Comparison of ENCODE assay signal across 15 cellular contexts in genomic region chr2:230669386-230669935, GRCh38. TPM values are rescaled to one million over a fixed set of nuclear protein-coding genes. Genes with fewer than 3 reads are reported as not detected.
DNase-seq lines count a peak whose midpoint lies in the region; ATAC-seq and TF ChIP-seq lines count a peak whose summit lies in the region.
"Had no signal": no experiment of that assay in that cellular context is flagged by ENCODE, and none has a peak within 500 bp of the region (broad histone marks: within the 10 kb centered on the region; RNA-seq: fewer than 3 reads in every experiment).

No MANE protein-coding gene starts in this region.

- no peak for DNase-seq in activated T-cell treated with anti-CD3 and anti-CD28 coated beads, Interleukin-2, amount 50 U/mL, for 72 hours
- no peak for DNase-seq in activated T-cell treated with anti-CD3 and anti-CD28 coated beads, Interleukin-2, amount 50 U/mL, for 4 hours
- DNase-seq in uterus, result no peak
- no peak for DNase-seq in GOT3 (lab: John Stamatoyannopoulos, UW)
- no peak for DNase-seq in central memory CD4-positive, alpha-beta T cell
- DNase-seq: DMS79 treated with DMSO at 0.1 percent for 48 hours, esophagus squamous epithelium, NCI-H1436, NCI-H510A, tibial artery had no signal

- peaks cover 72% of the 10 kb centered on the region for H3K4me1 ChIP-seq in OCI-LY3 (ENCODE audit: low read length)
- no peaks in the 10 kb centered on the region for H3K4me1 ChIP-seq in uterus
- H3K4me1 ChIP-seq: tibial artery had no signal

- H4K20me1 ChIP-seq in OCI-LY3 (ENCODE audit: insufficient read depth, low read length), result no peaks in the 10 kb centered on the region

- peak overlapping the region; percentile 94 for H3K9ac ChIP-seq in OCI-LY3 (ENCODE audit: low read length)

- ATAC-seq in activated T-cell treated with anti-CD3 and anti-CD28 coated beads, Interleukin-2, amount 50 U/mL, for 72 hours (replicated peaks in 1 of 2), result no peak
- ATAC-seq in activated T-cell treated with anti-CD3 and anti-CD28 coated beads, Interleukin-2, amount 50 U/mL, for 4 hours, result no peak
- no peak for ATAC-seq in stimulated activated memory B cell treated with anti-CD40 and anti-IgM and Interleukin-4, amounts not matched to agents 10 μg/mL and 1 μg/mL and 100 μg/mL, for 72 hours

- TF ChIP-seq CTCF in OCI-LY3 (IDR thresholded peaks at IDR 0.05; ENCODE audit: low read depth, low read length) (no peak), uterus (IDR thresholded peaks at IDR 0.05) (no peak)

- H3K4me3 Mint-ChIP-seq in activated T-cell treated with anti-CD3 and anti-CD28 coated beads, Interleukin-2, amount 50 U/mL, for 72 hours, result peak overlapping the region in 1 of 2 donors; percentile 74
- H3K4me3 Mint-ChIP-seq in activated T-cell treated with anti-CD3 and anti-CD28 coated beads, Interleukin-2, amount 50 U/mL, for 4 hours, result no peak overlapping the region
- no peak overlapping the region for H3K4me3 Mint-ChIP-seq in dendritic cell treated with granulocyte-macrophage colony-stimulating factor and Interleukin-4, amounts not matched to agents 40 ng/mL and 50 ng/mL, for 4 days
- H3K4me3 Mint-ChIP-seq in stimulated activated memory B cell treated with anti-CD40 and anti-IgM and Interleukin-4, amounts not matched to agents 10 μg/mL and 1 μg/mL and 100 μg/mL, for 72 hours, result no peak overlapping the region
- H3K4me3 Mint-ChIP-seq: memory B cell had no signal

- intact Hi-C loops in dendritic cell treated with granulocyte-macrophage colony-stimulating factor and Interleukin-4, amounts not matched to agents 40 ng/mL and 50 ng/mL, for 4 days (cut with micrococcal nuclease), result loop anchor here (2.0 kb wide), 1 partner anchor 43 kb away; the partner anchor contains the start of gene CAB39
- intact Hi-C loops in uterus (cut with DNase I; ENCODE audit: low total_unique reads), result no loop called here

- no peak overlapping the region for H2AFZ ChIP-seq in OCI-LY3 (ENCODE audit: low read depth, low read length)

- no peaks in the 10 kb centered on the region for H3K9me3 ChIP-seq in OCI-LY3 (ENCODE audit: insufficient read depth, low read length)
- H3K9me3 ChIP-seq in uterus, result no peaks in the 10 kb centered on the region
- H3K9me3 ChIP-seq: esophagus squamous epithelium, tibial artery had no signal

- no peaks in the 10 kb centered on the region for H3K36me3 Mint-ChIP-seq in activated T-cell treated with anti-CD3 and anti-CD28 coated beads, Interleukin-2, amount 50 U/mL, for 72 hours (ENCODE audit: insufficient read depth in 2 of 2)
- H3K36me3 Mint-ChIP-seq in activated T-cell treated with anti-CD3 and anti-CD28 coated beads, Interleukin-2, amount 50 U/mL, for 4 hours (ENCODE audit: insufficient read depth), result no peaks in the 10 kb centered on the region
- H3K36me3 Mint-ChIP-seq in dendritic cell treated with granulocyte-macrophage colony-stimulating factor and Interleukin-4, amounts not matched to agents 40 ng/mL and 50 ng/mL, for 4 days (ENCODE audit: low read depth), result no peaks in the 10 kb centered on the region
- no peaks in the 10 kb centered on the region for H3K36me3 Mint-ChIP-seq in stimulated activated memory B cell treated with anti-CD40 and anti-IgM and Interleukin-4, amounts not matched to agents 10 μg/mL and 1 μg/mL and 100 μg/mL, for 72 hours
- H3K36me3 Mint-ChIP-seq: memory B cell had no signal

- TF ChIP-seq POLR2A in uterus (IDR thresholded peaks at IDR 0.05), result no peak

- H3K27ac ChIP-seq in OCI-LY3 (ENCODE audit: low read length), result peak overlapping the region; percentile 100
- no peak overlapping the region for H3K27ac ChIP-seq in uterus
- H3K27ac ChIP-seq: tibial artery had no signal

- H3K4me2 ChIP-seq in OCI-LY3 (ENCODE audit: low read length), result peak overlapping the region; percentile 50

- no peaks in the 10 kb centered on the region for H3K27me3 Mint-ChIP-seq in activated T-cell treated with anti-CD3 and anti-CD28 coated beads, Interleukin-2, amount 50 U/mL, for 72 hours (ENCODE audit: low read depth)
- H3K27me3 Mint-ChIP-seq in activated T-cell treated with anti-CD3 and anti-CD28 coated beads, Interleukin-2, amount 50 U/mL, for 4 hours (ENCODE audit: low read depth), result no peaks in the 10 kb centered on the region
- no peaks in the 10 kb centered on the region for H3K27me3 Mint-ChIP-seq in dendritic cell treated with granulocyte-macrophage colony-stimulating factor and Interleukin-4, amounts not matched to agents 40 ng/mL and 50 ng/mL, for 4 days
- H3K27me3 Mint-ChIP-seq in stimulated activated memory B cell treated with anti-CD40 and anti-IgM and Interleukin-4, amounts not matched to agents 10 μg/mL and 1 μg/mL and 100 μg/mL, for 72 hours, result no peaks in the 10 kb centered on the region
- H3K27me3 Mint-ChIP-seq: memory B cell had no signal

- H3K36me3 ChIP-seq in OCI-LY3 (replicated peaks; ENCODE audit: low read depth, low read length) (no peaks in the 10 kb centered on the region), uterus (no peaks in the 10 kb centered on the region)
- H3K36me3 ChIP-seq: esophagus squamous epithelium, tibial artery had no signal

- no peaks in the 10 kb centered on the region for H3K27me3 ChIP-seq in OCI-LY3 (ENCODE audit: low read depth, low read length)
- no peaks in the 10 kb centered on the region for H3K27me3 ChIP-seq in uterus
- H3K27me3 ChIP-seq: esophagus squamous epithelium, tibial artery had no signal

- H3K9me3 Mint-ChIP-seq in activated T-cell treated with anti-CD3 and anti-CD28 coated beads, Interleukin-2, amount 50 U/mL, for 72 hours, result peaks cover 0 to 3% of the 10 kb centered on the region in 2 donors
- H3K9me3 Mint-ChIP-seq in activated T-cell treated with anti-CD3 and anti-CD28 coated beads, Interleukin-2, amount 50 U/mL, for 4 hours, result no peaks in the 10 kb centered on the region
- no peaks in the 10 kb centered on the region for H3K9me3 Mint-ChIP-seq in dendritic cell treated with granulocyte-macrophage colony-stimulating factor and Interleukin-4, amounts not matched to agents 40 ng/mL and 50 ng/mL, for 4 days
- no peaks in the 10 kb centered on the region for H3K9me3 Mint-ChIP-seq in stimulated activated memory B cell treated with anti-CD40 and anti-IgM and Interleukin-4, amounts not matched to agents 10 μg/mL and 1 μg/mL and 100 μg/mL, for 72 hours
- H3K9me3 Mint-ChIP-seq: memory B cell had no signal

- H3K79me2 ChIP-seq in OCI-LY3 (ENCODE audit: low read length), result no peaks in the 10 kb centered on the region

- H3K27ac Mint-ChIP-seq in activated T-cell treated with anti-CD3 and anti-CD28 coated beads, Interleukin-2, amount 50 U/mL, for 72 hours, result peak overlapping the region; percentile 7
- peak overlapping the region; percentile 89 for H3K27ac Mint-ChIP-seq in dendritic cell treated with granulocyte-macrophage colony-stimulating factor and Interleukin-4, amounts not matched to agents 40 ng/mL and 50 ng/mL, for 4 days
- H3K27ac Mint-ChIP-seq in stimulated activated memory B cell treated with anti-CD40 and anti-IgM and Interleukin-4, amounts not matched to agents 10 μg/mL and 1 μg/mL and 100 μg/mL, for 72 hours, result peak overlapping the region; percentile 87
- H3K27ac Mint-ChIP-seq: memory B cell had no signal

- no peak overlapping the region for H3K4me3 ChIP-seq in OCI-LY3 (ENCODE audit: low read length)
- no peak overlapping the region for H3K4me3 ChIP-seq in uterus
- H3K4me3 ChIP-seq: coronary artery, esophagus squamous epithelium, tibial artery had no signal

- H3K4me1 Mint-ChIP-seq in activated T-cell treated with anti-CD3 and anti-CD28 coated beads, Interleukin-2, amount 50 U/mL, for 72 hours (ENCODE audit: low read depth), result peaks cover 73% of the 10 kb centered on the region
- peaks cover 53% of the 10 kb centered on the region for H3K4me1 Mint-ChIP-seq in activated T-cell treated with anti-CD3 and anti-CD28 coated beads, Interleukin-2, amount 50 U/mL, for 4 hours (ENCODE audit: low read depth)
- peaks cover 77% of the 10 kb centered on the region for H3K4me1 Mint-ChIP-seq in dendritic cell treated with granulocyte-macrophage colony-stimulating factor and Interleukin-4, amounts not matched to agents 40 ng/mL and 50 ng/mL, for 4 days (ENCODE audit: low read depth)
- peaks cover 63% of the 10 kb centered on the region for H3K4me1 Mint-ChIP-seq in stimulated activated memory B cell treated with anti-CD40 and anti-IgM and Interleukin-4, amounts not matched to agents 10 μg/mL and 1 μg/mL and 100 μg/mL, for 72 hours

RNA-seq across cellular contexts. Expression of gene CAB39, which starts 43.2 kb away (rescaled TPM):
- total RNA-seq in activated T-cell treated with anti-CD3 and anti-CD28 coated beads, Interleukin-2, amount 50 U/mL, for 72 hours, result 100 to 1,000 TPM; 130 to 149 TPM
- 100 to 1,000 TPM; 125 to 133 (median 128) TPM for total RNA-seq in activated T-cell treated with anti-CD3 and anti-CD28 coated beads, Interleukin-2, amount 50 U/mL, for 4 hours
- 100 to 1,000 TPM in 1 of 4 donors, 10 to 100 TPM in 3; 33.6 to 121 (median 78.0) TPM for total RNA-seq in uterus

Comparison
In these comparisons a context has a peak if more than half of its experiments do, and no peak if none do; other contexts are left out.
1. H3K27ac Mint-ChIP-seq: peak in every context shown above with its lines; median percentile 89 in dendritic cell treated with granulocyte-macrophage colony-stimulating factor and Interleukin-4, amounts not matched to agents 40 ng/mL and 50 ng/mL, for 4 days; 87 in stimulated activated memory B cell treated with anti-CD40 and anti-IgM and Interleukin-4, amounts not matched to agents 10 μg/mL and 1 μg/mL and 100 μg/mL, for 72 hours; 7 in activated T-cell treated with anti-CD3 and anti-CD28 coated beads, Interleukin-2, amount 50 U/mL, for 72 hours.